ENCODE assay signal across 10 cellular contexts in the genomic region with DNA sequence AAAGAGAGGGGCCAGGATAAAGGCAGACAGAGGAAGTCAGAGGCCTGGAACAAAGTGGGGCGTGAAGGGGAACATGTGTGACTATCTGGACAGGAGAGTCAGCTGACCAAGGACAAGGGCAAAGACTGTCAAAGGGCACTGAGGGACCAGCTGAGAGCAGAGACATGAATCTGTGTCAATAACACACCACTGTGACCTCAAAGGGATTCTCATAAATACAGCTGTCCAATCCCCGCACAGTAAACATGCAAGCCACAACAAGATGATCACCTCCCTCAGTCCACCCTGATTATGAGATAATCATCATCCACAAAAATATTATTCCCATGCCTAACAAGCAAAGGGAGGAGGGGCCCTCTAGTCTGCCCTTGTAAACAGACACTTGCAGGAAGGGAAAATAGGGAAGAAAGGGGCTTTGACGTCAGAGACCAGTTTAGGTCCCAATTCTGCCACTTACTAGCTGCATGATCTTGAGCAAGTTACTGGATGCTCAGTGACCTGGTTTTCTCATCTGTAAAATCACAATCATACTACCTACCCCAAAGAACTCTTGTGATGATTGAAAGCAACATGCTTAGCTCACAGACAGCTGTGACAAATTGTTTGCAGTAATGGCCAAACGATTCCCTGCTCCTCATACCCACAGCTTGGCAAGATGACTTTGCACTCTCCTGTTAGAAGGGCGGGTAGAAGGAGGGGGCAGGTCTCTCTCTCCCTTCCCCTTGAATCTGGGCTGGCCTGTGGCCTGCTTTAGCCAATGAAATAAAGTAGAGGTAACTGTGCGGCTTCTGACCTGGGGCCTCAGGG. TPM values are rescaled to one million over a fixed set of nuclear protein-coding genes. Genes with fewer than 3 reads are reported as not detected.
DNase-seq lines count a peak whose midpoint lies in the region; ATAC-seq, FAIRE-seq and TF ChIP-seq lines count a peak whose summit lies in the region.
"Had no signal": no experiment of that assay in that cellular context is flagged by ENCODE, and none has a peak within 500 bp of the region (broad histone marks: within the 10 kb centered on the region; RNA-seq: fewer than 3 reads in every experiment).

No MANE protein-coding gene starts in this region.

- 62 to 65% methylated on average over 6 of the region's 6 CpGs for WGBS in pancreas, 2 donors

- intact Hi-C loops in OCI-LY7 (cut with micrococcal nuclease; ENCODE audit: unreplicated experiment): no loop called here
- intact Hi-C loops in pancreas (cut with DNase I): no loop called here

- TF ChIP-seq CTCF in OCI-LY7 (conservative IDR thresholded peaks at IDR 0.05; ENCODE audit: low read length): no peak
- no peak for TF ChIP-seq CTCF in fibroblast of villous mesenchyme (IDR thresholded peaks at IDR 0.05; ENCODE audit: insufficient read depth, low read depth, low read length)
- no peak for TF ChIP-seq CTCF in pancreas (IDR thresholded peaks at IDR 0.05)
- no peak for TF ChIP-seq CTCF in GM10266 (IDR thresholded peaks at IDR 0.05; ENCODE audit: control insufficient read depth, insufficient read depth, low read depth, missing control alignments)
- TF ChIP-seq CTCF in GM13976 (IDR thresholded peaks at IDR 0.05; ENCODE audit: borderline replicate concordance, control extremely low read depth, extremely low read depth, insufficient read depth, missing control alignments): no peak

- H3K27ac ChIP-seq in OCI-LY7 (ENCODE audit: low read depth, low read length, poor library complexity, severe bottlenecking): peak overlapping the region; percentile 34
- peak overlapping the region in 2 of 4 donors; percentile 11 to 51 for H3K27ac ChIP-seq in pancreas

- BruUV-seq in OCI-LY7 (replicated peaks; lab: Mats Ljungman, UMichigan): no TSS peak

- ATAC-seq in pancreas: peak; percentile 37 to 62 (median 42)
- no peak for ATAC-seq in HG02678 (IDR thresholded peaks at IDR 0.05; ENCODE audit: unreplicated experiment)
- no peak for ATAC-seq in HG02852 (IDR thresholded peaks at IDR 0.05; ENCODE audit: unreplicated experiment)

- peaks cover 98% of the 10 kb centered on the region for H3K79me2 ChIP-seq in OCI-LY7 (ENCODE audit: insufficient read depth, low read depth, low read length)

- H3K4me1 ChIP-seq in OCI-LY7 (ENCODE audit: insufficient read depth, low read length, poor library complexity, severe bottlenecking): peaks cover 65% of the 10 kb centered on the region
- H3K4me1 ChIP-seq in pancreas: peaks cover 11 to 40% (median 20%) of the 10 kb centered on the region in 3 donors

- no peaks in the 10 kb centered on the region for H3K27me3 ChIP-seq in pancreas

- in situ Hi-C loops in Caki2 (cut with HindIII; ENCODE audit: low pct_unique_long_range_greater_than_20kb, low sequenced_read_pairs) (no loop called here), GM13976 (cut with MboI; ENCODE audit: low sequenced_read_pairs, unreplicated experiment) (no loop called here)

- peaks cover 30% of the 10 kb centered on the region for H4K20me1 ChIP-seq in OCI-LY7 (ENCODE audit: insufficient read depth, low read length)

- DNase-seq in Caki2 (ENCODE audit: low read depth): peak; percentile 79
- no peak for DNase-seq in OCI-LY7 (ENCODE audit: low spot score)
- DNase-seq in fibroblast of villous mesenchyme (ENCODE audit: low read depth): peak; percentile 30
- DNase-seq in pancreas: no peak
- no peak for DNase-seq in GM10266 (ENCODE audit: extremely low spot score)
- no peak for DNase-seq in GM13976 (ENCODE audit: low spot score)
- DNase-seq: stimulated activated CD4-positive, alpha-beta T cell treated with anti-CD3 and anti-CD28 coated beads, Interleukin-4, amount 100 ng/mL, for 4 hours; SW 1271 had no signal

- POLR2A ChIA-PET in OCI-LY7 (lab: Charles Lee): interaction anchor here (0.7 to 4.0 kb wide), 5 partner anchors 18 to 34 kb away, joined by 3 to 23 read pairs (median 3); no protein-coding TSS in a partner anchor

- CTCF ChIA-PET in OCI-LY7 (lab: Charles Lee; ENCODE audit: unreplicated experiment): interaction anchor here (1.1 kb wide), 1 partner anchor 20 kb away, joined by 3 read pairs; no protein-coding TSS in a partner anchor

- H3K4me3 ChIP-seq in OCI-LY7 (ENCODE audit: low read depth, low read length, poor library complexity, severe bottlenecking) (no peak overlapping the region), fibroblast of villous mesenchyme (ENCODE audit: low read depth, low read length) (no peak overlapping the region), pancreas (no peak overlapping the region)

- H3K36me3 ChIP-seq in OCI-LY7 (ENCODE audit: insufficient read depth, low read length) (peaks cover 20% of the 10 kb centered on the region; the same call in 1 of the 2 replicates), pancreas (no peaks in the 10 kb centered on the region)

- H3K9me3 ChIP-seq in OCI-LY7 (ENCODE audit: low read length): no peaks in the 10 kb centered on the region
- H3K9me3 ChIP-seq in pancreas: no peaks in the 10 kb centered on the region

- no peaks in the 10 kb centered on the region for H3K9me2 ChIP-seq in OCI-LY7 (ENCODE audit: insufficient read depth, low read length)

- FAIRE-seq in pancreas (lab: Jason Lieb, UNC): no peak

- H3K4me2 ChIP-seq in OCI-LY7 (ENCODE audit: low read length): peak overlapping the region; percentile 30

- H2AFZ ChIP-seq in OCI-LY7 (ENCODE audit: low read length): no peak overlapping the region

RNA-seq across cellular contexts. Expression of gene RAPGEF1, which starts 41.8 kb away (rescaled TPM):
- 15.1 and 26.2 TPM in 2 replicates for total RNA-seq in Caki2 (2014; rRNA removed; shearing (Covaris generic); ENCODE audit: low replicate concordance)
- 114 and 118 TPM in 2 replicates for total RNA-seq in OCI-LY7 (2014; rRNA removed; shearing (Covaris generic))
- total RNA-seq in OCI-LY7 (2022) (243 and 277 TPM in 2 replicates), fibroblast of villous mesenchyme (22.9 and 27.7 TPM in 2 replicates), pancreas (10 to 100 TPM; 38.8 to 62.6 (median 52.3) TPM)
- polyA plus RNA-seq in pancreas: 10 to 100 TPM; 17.1 to 22.8 TPM

Comparison
In these comparisons a context has a peak if more than half of its experiments do, and no peak if none do; other contexts are left out.
1. DNase-seq: peak in Caki2 (single experiment) and fibroblast of villous mesenchyme (single experiment); none in OCI-LY7 (single experiment), pancreas (0 of 6), GM10266 (single experiment) and GM13976 (single experiment).
2. ATAC-seq: peak in pancreas (4 of 4); none in HG02678 (single experiment) and HG02852 (single experiment).